23 cellular contexts compared by ENCODE assay signal in genomic region chr11:1091332-1092083, GRCh38. TPM values are rescaled to one million over a fixed set of nuclear protein-coding genes. Genes with fewer than 3 reads are reported as not detected.
DNase-seq lines count a peak whose midpoint lies in the region; ATAC-seq, FAIRE-seq and TF ChIP-seq lines count a peak whose summit lies in the region.
"Had no signal": no experiment of that assay in that cellular context is flagged by ENCODE, and none has a peak within 500 bp of the region (broad histone marks: within the 10 kb centered on the region; RNA-seq: fewer than 3 reads in every experiment).

No MANE protein-coding gene starts in this region.

- H2AK9ac ChIP-seq in IMR-90 (replicated peaks; ENCODE audit: low read depth, low read length, poor library complexity) = no peak overlapping the region

- H3K79me1 ChIP-seq in IMR-90 (ENCODE audit: low read depth in 1 of 2, low read length in 2 of 2) = no peaks in the 10 kb centered on the region

- H3K14ac ChIP-seq in IMR-90 (replicated peaks; ENCODE audit: low read depth, low read length) = no peak overlapping the region

- TF ChIP-seq POLR2A in heart left ventricle (IDR thresholded peaks at IDR 0.05) = no peak
- TF ChIP-seq POLR2A in IMR-90 (IDR thresholded peaks at IDR 0.05; ENCODE audit: low read depth, low read length) = no peak
- TF ChIP-seq POLR2A in spleen (IDR thresholded peaks at IDR 0.05) = no peak
- no peak for TF ChIP-seq POLR2A in Peyer's patch (IDR thresholded peaks at IDR 0.05)

- H3K27me3 ChIP-seq in heart left ventricle = no peaks in the 10 kb centered on the region
- no peaks in the 10 kb centered on the region; the same call in 1 of the 2 replicates for H3K27me3 ChIP-seq in IMR-90 (ENCODE audit: control insufficient read depth, insufficient read depth, low read length)
- H3K27me3 ChIP-seq in spleen (replicated peaks in 1 of 7) = no peaks in the 10 kb centered on the region
- H3K27me3 ChIP-seq in Peyer's patch = no peaks in the 10 kb centered on the region

- no peak overlapping the region for H3K18ac ChIP-seq in IMR-90 (ENCODE audit: low read depth, low read length)

- H2BK15ac ChIP-seq in IMR-90 (ENCODE audit: low read depth, low read length) = no peak overlapping the region

- in situ Hi-C loops in IMR-90 (cut with MboI; ENCODE audit: low sequenced_read_pairs) = no loop called here

- POLR2A ChIA-PET in IMR-90 (lab: Charles Lee; ENCODE audit: unreplicated experiment) = no interaction called here

- no peak overlapping the region for H4K5ac ChIP-seq in IMR-90 (ENCODE audit: low read depth, low read length)

- H3K9me3 ChIP-seq in heart left ventricle (no peaks in the 10 kb centered on the region), IMR-90 (ENCODE audit: control insufficient read depth, insufficient read depth, low read length) (peaks cover 8% of the 10 kb centered on the region; the same call in 1 of the 2 replicates), kidney (ENCODE audit: control insufficient read depth in 1 of 2, low read length in 2 of 2) (no peaks in the 10 kb centered on the region), spleen (no peaks in the 10 kb centered on the region), Peyer's patch (no peaks in the 10 kb centered on the region)

- peaks cover 5% of the 10 kb centered on the region; the same call in 1 of the 2 replicates for H4K20me1 ChIP-seq in IMR-90 (ENCODE audit: insufficient read depth, low read length)

- no peak for ATAC-seq in heart left ventricle
- ATAC-seq in IMR-90 (ENCODE audit: low read depth) = no peak

- no peak overlapping the region for H4K8ac ChIP-seq in IMR-90 (ENCODE audit: low read depth in 2 of 2, low read length in 2 of 2)

- no peak overlapping the region for H4K91ac ChIP-seq in IMR-90 (ENCODE audit: insufficient read depth, low read depth, low read length)

- WGBS in heart left ventricle, 4 donors = 84 to 95% (median 87%) methylated on average over 10 to 12 of the region's 12 CpGs
- WGBS in IMR-90 (ENCODE audit: extremely low coverage in 2 of 2, insufficient read length in 1 of 2), 2 experiments = 72% methylated on average over 8 of the region's 12 CpGs; no CpG with 5 or more reads in 1 of the 2 experiments
- 83 to 91% (median 87%) methylated on average over 9 to 12 of the region's 12 CpGs for WGBS in spleen, 5 donors

- dilution Hi-C loops in IMR-90 (cut with HindIII; ENCODE audit: low sequenced_read_pairs, unreplicated experiment) = no loop called here

- TF ChIP-seq CTCF in heart left ventricle (IDR thresholded peaks at IDR 0.05) (no peak), IMR-90 (conservative IDR thresholded peaks at IDR 0.05; ENCODE audit: low read depth, low read length) (no peak), kidney (IDR thresholded peaks at IDR 0.05; ENCODE audit: borderline replicate concordance, extremely low read depth, insufficient read depth) (no peak), spleen (IDR thresholded peaks at IDR 0.05 in 8 of 11, conservative IDR thresholded peaks at IDR 0.05 in 3 of 11) (no peak), Peyer's patch (IDR thresholded peaks at IDR 0.05) (no peak)

- H3K4ac ChIP-seq in IMR-90 (ENCODE audit: low read depth, low read length) = no peak overlapping the region

- H3K9me1 ChIP-seq in IMR-90 (ENCODE audit: insufficient read depth, low read length) = peaks cover 5% of the 10 kb centered on the region; the same call in 1 of the 2 replicates

- H3K4me2 ChIP-seq in IMR-90 (ENCODE audit: low read depth, low read length) = no peak overlapping the region

- H3K9ac ChIP-seq in IMR-90 (ENCODE audit: low read depth, low read length) (no peak overlapping the region), kidney (ENCODE audit: low read length in 2 of 2) (no peak overlapping the region)

- H3K56ac ChIP-seq in IMR-90 (ENCODE audit: extremely low read depth, insufficient read depth, low read length) = no peak overlapping the region

- no peak overlapping the region for H2BK120ac ChIP-seq in IMR-90 (ENCODE audit: low read depth, low read length)

- TF ChIP-seq RAD21 in IMR-90 (IDR thresholded peaks at IDR 0.05; ENCODE audit: low read length) = no peak

- H3K4me1 ChIP-seq in heart left ventricle = no peaks in the 10 kb centered on the region
- H3K4me1 ChIP-seq in IMR-90 (ENCODE audit: control insufficient read depth, insufficient read depth, low read length) = no peaks in the 10 kb centered on the region
- H3K4me1 ChIP-seq in kidney (ENCODE audit: control insufficient read depth in 1 of 2, insufficient read depth in 1 of 2, low read depth in 1 of 2, low read length in 2 of 2) = no peaks in the 10 kb centered on the region
- no peaks in the 10 kb centered on the region for H3K4me1 ChIP-seq in spleen
- H3K4me1 ChIP-seq in Peyer's patch = no peaks in the 10 kb centered on the region

- intact Hi-C loops in heart left ventricle (cut with DNase I) = no loop called here
- intact Hi-C loops in cardiac septum (cut with DNase I) = no loop called here
- intact Hi-C loops in IMR-90 (cut with micrococcal nuclease) = no loop called here
- intact Hi-C loops in kidney (cut with DNase I) = no loop called here
- intact Hi-C loops in spleen (cut with DNase I; ENCODE audit: low total_unique reads) = no loop called here

- no peak overlapping the region for H3K23ac ChIP-seq in IMR-90 (ENCODE audit: low read depth, low read length)

- H3K27ac ChIP-seq in heart left ventricle (no peak overlapping the region), IMR-90 (ENCODE audit: insufficient read depth, low read length) (no peak overlapping the region), kidney (ENCODE audit: low read depth in 2 of 2, low read length in 2 of 2) (no peak overlapping the region), spleen (no peak overlapping the region), Peyer's patch (no peak overlapping the region)
- H3K27ac ChIP-seq: C4-2B, HL-60 had no signal

- H3K36me3 ChIP-seq in heart left ventricle = no peaks in the 10 kb centered on the region
- no peaks in the 10 kb centered on the region for H3K36me3 ChIP-seq in IMR-90 (ENCODE audit: control insufficient read depth, insufficient read depth, low read length)
- no peaks in the 10 kb centered on the region for H3K36me3 ChIP-seq in kidney (ENCODE audit: control insufficient read depth in 1 of 2, insufficient read depth in 2 of 2, low read length in 2 of 2)
- no peaks in the 10 kb centered on the region for H3K36me3 ChIP-seq in spleen
- no peaks in the 10 kb centered on the region for H3K36me3 ChIP-seq in Peyer's patch

- DNase-seq in heart left ventricle (peak in 3 of 5 donors; percentile 7 to 20 (median 19)), cardiac septum (ENCODE audit: low spot score) (no peak), IMR-90 (no peak), kidney (peak; percentile 4), spleen (peak; percentile 33), NCI-H82 (lab: John Stamatoyannopoulos, UW) (no peak), Peyer's patch (no peak), NCI-H1930 (lab: John Stamatoyannopoulos, UW) (no peak)
- DNase-seq: AML-193, GDM1, HCEC 1CT, MV-4-11, NCI-H1105 treated with DMSO at 0.1 percent for 48 hours, NCI-H2081, NCI-H2171 treated with DMSO at 0.1 percent for 48 hours, NCI-H524 treated with DMSO at 0.1 percent for 48 hours had no signal

- no peak for FAIRE-seq in kidney (lab: Jason Lieb, UNC)
- FAIRE-seq: RCC 7860 had no signal

- H2BK20ac ChIP-seq in IMR-90 (ENCODE audit: low read depth, low read length) = no peak overlapping the region

- H3K4me3 ChIP-seq in heart left ventricle (no peak overlapping the region), IMR-90 (ENCODE audit: insufficient read depth, low read depth, low read length) (no peak overlapping the region), kidney (ENCODE audit: low read length in 2 of 2) (no peak overlapping the region), spleen (no peak overlapping the region), Peyer's patch (no peak overlapping the region)

- no peak overlapping the region for H2BK5ac ChIP-seq in IMR-90 (ENCODE audit: low read depth, low read length, poor library complexity, severe bottlenecking)

- H2AFZ ChIP-seq in IMR-90 (replicated peaks; ENCODE audit: low read length, poor library complexity) = peak overlapping the region; percentile 51

- CTCF ChIA-PET in IMR-90 (lab: Yijun Ruan, JAX) = no interaction called here

- no peak overlapping the region for H2AK5ac ChIP-seq in IMR-90 (ENCODE audit: low read depth, low read length)

- no TSS peak for BruUV-seq in IMR-90 (replicated peaks; lab: Mats Ljungman, UMichigan)

TF ChIP-seq in IMR-90, 13 proteins besides CTCF, POLR2A, EP300 and RAD21 (continues in another document):
- no peak for TF ChIP-seq SMC3 (IDR thresholded peaks at IDR 0.05; ENCODE audit: low read depth, low read length)
- no peak for TF ChIP-seq NFE2L2 (IDR thresholded peaks at IDR 0.05; ENCODE audit: low read depth, low read length)
- no peak for TF ChIP-seq MAFK (IDR thresholded peaks at IDR 0.05; ENCODE audit: low read depth, low read length)
- no peak for TF ChIP-seq RFX5 (IDR thresholded peaks at IDR 0.05; ENCODE audit: low read depth, low read length)
- TF ChIP-seq MAZ (IDR thresholded peaks at IDR 0.05; ENCODE audit: borderline replicate concordance, low read depth, low read length) = no peak
- no peak for TF ChIP-seq CHD1 (IDR thresholded peaks at IDR 0.05; ENCODE audit: low read depth, low read length)
- no peak for TF ChIP-seq CEBPB (IDR thresholded peaks at IDR 0.05; ENCODE audit: low read depth, low read length)

RNA-seq across cellular contexts. Expression of gene MUC2, which starts 16.8 kb away (rescaled TPM):
- total RNA-seq in heart left ventricle = under 1 TPM in 1 of 9 donors, not detected in 8; 0.07 TPM
- polyA plus RNA-seq in heart left ventricle = under 1 TPM in 1 of 2 donors, not detected in 1; 0.01 TPM
- 0.03 TPM for total RNA-seq in cardiac septum
- total RNA-seq in IMR-90 (2012; rRNA removed) = not detected in 2 replicates
- not detected in 2 replicates for polyA plus RNA-seq in IMR-90 (2012; rRNA removed)
- not detected in 2 replicates for polyA plus RNA-seq in IMR-90 (2012; cell fraction: cytosol; rRNA removed)
- not detected in 2 replicates for polyA plus RNA-seq in IMR-90 (2012; cell fraction: nucleus; rRNA removed; ENCODE audit: low replicate concordance)
- not detected for total RNA-seq in kidney
- not detected for polyA plus RNA-seq in kidney (ENCODE audit: insufficient read depth, low read depth, low replicate concordance)
- total RNA-seq in spleen = under 1 TPM in 2 of 7 donors, not detected in 5; 0.03 to 0.06 TPM
- polyA plus RNA-seq in spleen = under 1 TPM in 1 of 3 donors, not detected in 2; 0.03 TPM
- 1,000 to 10,000 TPM in 2 of 4 donors, 100 to 1,000 TPM in 2; 817 to 1,165 (median 1,010) TPM for total RNA-seq in Peyer's patch
- total RNA-seq: A172, OCI-LY7, SK-MEL-5 had no signal
- polyA plus RNA-seq: AG04450 had no signal

RNA-seq across cellular contexts. Expression of gene MUC6, which starts 55.0 kb away (rescaled TPM):
- total RNA-seq in heart left ventricle (not detected), cardiac septum (not detected), IMR-90 (2012; rRNA removed) (not detected in 2 replicates), kidney (3.0 TPM), spleen (under 1 TPM in 4 of 7 donors, not detected in 3; 0.09 to 0.76 (median 0.34) TPM), Peyer's patch (not detected)
- polyA plus RNA-seq in heart left ventricle (under 1 TPM; 0.04 to 0.06 TPM), IMR-90 (2012; rRNA removed) (not detected in 2 replicates), kidney (ENCODE audit: insufficient read depth, low read depth, low replicate concordance) (1.1 TPM), spleen (under 1 TPM; 0.02 to 0.22 (median 0.11) TPM)
- polyA plus RNA-seq in IMR-90 (2012; cell fraction: cytosol; rRNA removed) = not detected in 2 replicates
- not detected in 2 replicates for polyA plus RNA-seq in IMR-90 (2012; cell fraction: nucleus; rRNA removed; ENCODE audit: low replicate concordance)
- total RNA-seq: A172, OCI-LY7, SK-MEL-5 had no signal
- polyA plus RNA-seq: AG04450 had no signal

Comparison
In these comparisons a context has a peak if more than half of its experiments do, and no peak if none do; other contexts are left out.
1. DNase-seq: peak in heart left ventricle (3 of 5), kidney (single experiment) and spleen (single experiment); none in cardiac septum (single experiment), IMR-90 (single experiment), NCI-H82 (single experiment), Peyer's patch (0 of 3) and NCI-H1930 (0 of 2).
2. RNA of gene MUC2, which starts 16.8 kb away (total RNA-seq): 817 to 1,165 TPM in Peyer's patch; 0.03 TPM in cardiac septum (single experiment), 0.07 TPM in heart left ventricle, not detected in IMR-90, not detected in kidney (single experiment) and 0.03 to 0.06 TPM in spleen; every median in the first group is over 100 times any median in the second.